Comparison of ENCODE assay signal across 12 cellular contexts in the genomic region with DNA sequence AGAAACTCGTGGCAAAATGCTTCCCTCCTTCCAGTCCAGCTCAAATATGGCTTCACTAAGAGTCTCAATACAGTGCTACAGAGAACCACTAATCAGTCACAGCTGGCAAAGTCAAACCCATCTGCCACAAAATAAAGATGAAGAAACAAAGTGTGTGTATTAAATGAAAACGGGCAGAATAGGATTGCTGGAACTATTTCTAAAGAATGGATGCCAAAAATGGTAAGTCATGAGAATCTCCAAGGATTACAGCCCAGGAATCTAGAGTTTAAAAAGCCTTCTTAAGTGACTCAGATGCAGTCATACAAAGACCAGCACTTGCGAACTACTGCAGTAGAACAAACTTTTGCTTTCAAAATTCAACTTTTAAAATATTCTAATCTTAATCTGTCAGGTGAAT.
DNase-seq lines count a peak whose midpoint lies in the region; FAIRE-seq and TF ChIP-seq lines count a peak whose summit lies in the region.
"Had no signal": no experiment of that assay in that cellular context is flagged by ENCODE, and none has a peak within 500 bp of the region (broad histone marks: within the 10 kb centered on the region; RNA-seq: fewer than 3 reads in every experiment).

No MANE protein-coding gene starts in this region.

- TF ChIP-seq EP300 in esophagus muscularis mucosa (IDR thresholded peaks at IDR 0.05), result no peak

- no peak for TF ChIP-seq CTCF in esophagus muscularis mucosa (IDR thresholded peaks at IDR 0.05)
- TF ChIP-seq CTCF in osteocyte (IDR thresholded peaks at IDR 0.05), result no peak

- H3K27me3 ChIP-seq in esophagus muscularis mucosa, result no peaks in the 10 kb centered on the region

- H3K9me3 Mint-ChIP-seq in osteocyte (ENCODE audit: unreplicated experiment), result no peaks in the 10 kb centered on the region

- no peaks in the 10 kb centered on the region for H3K9me3 ChIP-seq in esophagus muscularis mucosa

- no peak for FAIRE-seq in urothelium cell line (lab: Jason Lieb, UNC)

- peak overlapping the region; percentile 59 for H3K27ac Mint-ChIP-seq in osteocyte (ENCODE audit: unreplicated experiment)

- intact Hi-C loops in esophagus muscularis mucosa (cut with DNase I), result no loop called here

- peaks cover 29% of the 10 kb centered on the region for H3K36me3 Mint-ChIP-seq in osteocyte (ENCODE audit: unreplicated experiment)

- TF ChIP-seq POLR2A in esophagus muscularis mucosa (IDR thresholded peaks at IDR 0.05; ENCODE audit: low read depth), result no peak

- peak overlapping the region; percentile 61 to 72 (median 71) for H3K27ac ChIP-seq in esophagus muscularis mucosa (replicated peaks in 1 of 4)
- H3K27ac ChIP-seq: WERI-Rb-1 had no signal

- no peaks in the 10 kb centered on the region for H3K27me3 Mint-ChIP-seq in osteocyte (ENCODE audit: unreplicated experiment)

- peaks cover 5 to 29% (median 11%) of the 10 kb centered on the region in 4 donors for H3K36me3 ChIP-seq in esophagus muscularis mucosa

- peaks cover 17% of the 10 kb centered on the region for H3K4me1 Mint-ChIP-seq in osteocyte (ENCODE audit: unreplicated experiment)

- DNase-seq in Daoy (ENCODE audit: low read depth) (peak; percentile 13), NCI-H69 (lab: John Stamatoyannopoulos, UW) (peak; percentile 17), esophagus muscularis mucosa (ENCODE audit: extremely low spot score) (no peak), osteocyte (ENCODE audit: extremely low spot score, unreplicated experiment) (no peak), urothelium cell line (ENCODE audit: low spot score) (no peak), foreskin melanocyte (no peak), SW480 (ENCODE audit: low spot score) (no peak), LoVo (ENCODE audit: low spot score) (no peak)
- DNase-seq: hypothalamus; NCI-H2107; stimulated activated CD4-positive, alpha-beta T cell treated with anti-CD3 and anti-CD28 coated beads, Interleukin-2, amount 100 ng/mL, for 48 hours; WERI-Rb-1 had no signal

- peaks cover 0 to 46% (median 36%) of the 10 kb centered on the region in 4 donors for H3K4me1 ChIP-seq in esophagus muscularis mucosa

- WGBS in esophagus muscularis mucosa, result 29% methylated on average over 3 of the region's 3 CpGs

- no peak overlapping the region for H3K4me3 ChIP-seq in esophagus muscularis mucosa

- H3K4me3 Mint-ChIP-seq in osteocyte (ENCODE audit: unreplicated experiment), result no peak overlapping the region

Comparison
In these comparisons a context has a peak if more than half of its experiments do, and no peak if none do; other contexts are left out.
1. DNase-seq: peak in Daoy (single experiment) and NCI-H69 (single experiment); none in esophagus muscularis mucosa (single experiment), osteocyte (single experiment), urothelium cell line (single experiment), foreskin melanocyte (single experiment), SW480 (single experiment) and LoVo (single experiment).